ENCODE assay signal across 8 cellular contexts in the genomic region with DNA sequence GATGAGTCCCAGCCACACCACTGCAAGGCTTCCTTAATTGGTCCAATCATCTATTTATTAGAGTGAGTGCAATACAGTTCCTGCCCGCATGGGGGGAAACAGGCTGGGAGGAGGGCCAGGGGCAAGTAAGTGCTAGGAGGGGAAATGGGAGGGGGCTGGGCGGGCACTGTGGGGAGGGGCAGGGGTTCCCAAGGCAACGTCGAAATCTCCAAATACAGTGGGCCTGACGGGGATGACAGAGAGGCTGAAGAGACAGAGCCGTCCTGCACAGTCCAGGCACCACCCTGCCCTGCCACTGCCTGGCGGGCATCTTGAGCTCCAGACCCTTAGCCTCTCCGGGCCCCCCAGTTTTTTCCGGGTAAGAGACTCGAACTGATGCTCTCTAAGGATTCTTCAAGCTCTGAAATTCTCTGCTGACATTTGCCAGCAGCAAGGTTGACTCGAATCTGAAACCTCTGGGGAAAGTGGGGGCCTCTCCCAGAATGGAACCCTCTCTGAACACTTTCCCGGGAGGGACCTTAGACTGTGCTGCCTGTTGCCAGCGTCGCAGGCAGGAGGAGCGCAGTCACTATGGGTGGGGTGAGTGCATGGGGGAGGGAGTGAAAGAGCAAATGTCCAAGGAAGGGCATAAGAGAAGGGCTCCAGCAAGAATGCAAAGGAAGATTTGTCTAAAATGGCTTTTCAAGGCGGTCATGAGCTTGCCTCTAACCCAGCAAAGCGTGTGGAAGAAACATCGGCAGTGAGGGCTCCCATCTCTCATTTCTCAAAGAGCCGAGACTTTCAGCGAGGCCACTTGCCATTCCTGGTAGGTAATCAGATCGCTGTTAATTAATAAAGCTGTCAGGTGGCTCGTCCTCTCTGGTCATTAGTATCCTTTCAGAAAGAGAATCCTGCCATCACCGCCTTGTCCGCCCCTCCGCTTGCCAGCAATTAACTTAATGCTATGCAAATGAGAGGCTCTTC.
DNase-seq lines count a peak whose midpoint lies in the region; ATAC-seq and TF ChIP-seq lines count a peak whose summit lies in the region.

No MANE protein-coding gene starts in this region.

- ATAC-seq in GM21717 (IDR thresholded peaks at IDR 0.05; ENCODE audit: unreplicated experiment): peak; percentile 51
- ATAC-seq in HG02840 (IDR thresholded peaks at IDR 0.05; ENCODE audit: low FRiP score, unreplicated experiment): no peak

- no peaks in the 10 kb centered on the region for H3K79me2 ChIP-seq in DOHH2 (ENCODE audit: control insufficient read depth, low read length)

- H3K27ac ChIP-seq in DOHH2 (ENCODE audit: low read depth, low read length) (peak overlapping the region; percentile 39), VCaP (peak overlapping the region; percentile 66)

- H3K4me1 ChIP-seq in DOHH2 (ENCODE audit: control insufficient read depth, low read length): peaks cover 23% of the 10 kb centered on the region

- no peaks in the 10 kb centered on the region for H3K36me3 ChIP-seq in DOHH2 (ENCODE audit: control insufficient read depth, low read length)

- H3F3A ChIP-seq in DOHH2 (ENCODE audit: control insufficient read depth, insufficient read depth): no peaks in the 10 kb centered on the region

- no peaks in the 10 kb centered on the region; the same call in 1 of the 2 replicates for H3K27me3 ChIP-seq in DOHH2 (ENCODE audit: control insufficient read depth, low read length)

- H3K9me2 ChIP-seq in DOHH2 (replicated peaks; ENCODE audit: control insufficient read depth, low read length): no peaks in the 10 kb centered on the region

- H4K20me1 ChIP-seq in DOHH2 (ENCODE audit: control insufficient read depth, insufficient read depth, low read depth, low read length): no peaks in the 10 kb centered on the region

- peak; percentile 32 for TF ChIP-seq CTCF in DOHH2 (IDR thresholded peaks at IDR 0.05; ENCODE audit: low read depth, low read length, poor library complexity, severe bottlenecking)
- peak; percentile 72 for TF ChIP-seq CTCF in VCaP (conservative IDR thresholded peaks at IDR 0.05)

- peaks cover 4% of the 10 kb centered on the region; the same call in 1 of the 2 replicates for H3K9me3 ChIP-seq in DOHH2 (ENCODE audit: control insufficient read depth, insufficient read depth, low read length)

- peak overlapping the region; percentile 74 for H3K4me3 ChIP-seq in DOHH2 (ENCODE audit: low read length)

- DNase-seq in NCI-H1417 (lab: John Stamatoyannopoulos, UW): peak; percentile 8 to 80 (median 67)
- peak; percentile 51 for DNase-seq in central memory CD4-positive, alpha-beta T cell
- peak; percentile 64 for DNase-seq in kidney glomerular epithelial cell (lab: John Stamatoyannopoulos, UW)
- DNase-seq in stimulated activated CD4-positive, alpha-beta T cell treated with anti-CD3 and anti-CD28 coated beads, Interleukin-2, amount 100 ng/mL, for 24 hours: peak; percentile 69

- H3K4me2 ChIP-seq in DOHH2 (ENCODE audit: low read length): peak overlapping the region; percentile 97
